ENCODE assay signal across 22 cellular contexts in the genomic region with DNA sequence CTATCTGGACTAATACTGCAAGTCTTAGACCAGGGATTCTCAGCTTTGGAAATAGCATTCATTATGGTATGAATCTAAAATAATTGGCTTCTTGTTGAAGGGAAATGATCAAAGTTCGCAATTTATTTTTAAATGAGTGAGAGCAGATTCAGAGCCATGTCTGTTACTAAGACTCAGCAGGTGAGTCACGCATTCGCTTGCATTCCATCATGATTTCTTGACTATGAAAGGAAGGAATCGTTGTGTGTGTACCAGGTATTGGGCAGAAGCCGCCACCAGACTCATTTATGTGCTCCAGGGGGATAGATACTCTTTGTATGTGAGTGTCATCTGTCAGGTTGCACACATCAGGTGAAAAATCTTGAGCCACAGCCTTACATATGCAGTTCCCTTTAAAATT. TPM values are rescaled to one million over a fixed set of nuclear protein-coding genes. Genes with fewer than 3 reads are reported as not detected.
DNase-seq lines count a peak whose midpoint lies in the region; ATAC-seq, FAIRE-seq and TF ChIP-seq lines count a peak whose summit lies in the region.
"Had no signal": no experiment of that assay in that cellular context is flagged by ENCODE, and none has a peak within 500 bp of the region (broad histone marks: within the 10 kb centered on the region; RNA-seq: fewer than 3 reads in every experiment).

No MANE protein-coding gene starts in this region.

- H3K79me2 ChIP-seq in astrocyte (ENCODE audit: insufficient read depth, low read length) (no peaks in the 10 kb centered on the region), trophoblast cell (ENCODE audit: control insufficient read depth, insufficient read depth, low read length, poor library complexity) (no peaks in the 10 kb centered on the region)

- H2BK120ac ChIP-seq in trophoblast cell (ENCODE audit: insufficient read depth, low read length, poor library complexity): no peak overlapping the region

- no peak overlapping the region for H2BK12ac ChIP-seq in trophoblast cell (ENCODE audit: low read length)

- H3K4me3 Mint-ChIP-seq in astrocyte (ENCODE audit: unreplicated experiment): no peak overlapping the region
- H3K4me3 Mint-ChIP-seq: CD4-positive, alpha-beta memory T cell had no signal

- H4K20me1 ChIP-seq in astrocyte (ENCODE audit: insufficient read depth, low read length): no peaks in the 10 kb centered on the region
- H4K20me1 ChIP-seq: BLaER1 treated with 17β-estradiol and CSF1 and Interleukin-3, amounts not matched to agents 10 nM and 100 nM had no signal

- H3K4me3 ChIP-seq in right cardiac atrium (ENCODE audit: low read length): no peak overlapping the region
- no peak overlapping the region for H3K4me3 ChIP-seq in astrocyte (ENCODE audit: insufficient read depth, low read depth, low read length)
- no peak overlapping the region for H3K4me3 ChIP-seq in trophoblast cell (ENCODE audit: low read depth, low read length)
- H3K4me3 ChIP-seq in BE2C (ENCODE audit: low read depth, low read length): no peak overlapping the region
- H3K4me3 ChIP-seq: BLaER1 treated with 17β-estradiol and CSF1 and Interleukin-3, amounts not matched to agents 10 nM and 100 nM; SJSA1 had no signal

- H3K36me3 Mint-ChIP-seq in astrocyte (ENCODE audit: low read depth, unreplicated experiment): no peaks in the 10 kb centered on the region
- H3K36me3 Mint-ChIP-seq: CD4-positive, alpha-beta memory T cell had no signal

- no peak for ATAC-seq in right cardiac atrium
- ATAC-seq in left ventricle myocardium superior: no peak
- ATAC-seq: HCT116 had no signal

- H3K27ac ChIP-seq in right cardiac atrium (ENCODE audit: low read length) (peak overlapping the region; percentile 89), astrocyte (ENCODE audit: low read depth, low read length) (no peak overlapping the region), trophoblast cell (ENCODE audit: low read depth, low read length) (no peak overlapping the region)
- H3K27ac ChIP-seq: BLaER1 treated with 17β-estradiol and CSF1 and Interleukin-3, amounts not matched to agents 10 nM and 100 nM; SJSA1 had no signal

- no peak overlapping the region for H2BK5ac ChIP-seq in trophoblast cell (ENCODE audit: low read depth, low read length, poor library complexity)

- 86% methylated on average over 5 of the region's 5 CpGs for WGBS in right cardiac atrium
- WGBS in trophoblast cell (ENCODE audit: extremely low coverage, insufficient coverage, insufficient read length): no CpG with 5 or more reads among the region's 5 CpGs

- peaks cover 5% of the 10 kb centered on the region for H3K4me1 Mint-ChIP-seq in astrocyte (ENCODE audit: low read depth, unreplicated experiment)
- H3K4me1 Mint-ChIP-seq: CD4-positive, alpha-beta memory T cell had no signal

- H3K18ac ChIP-seq in trophoblast cell (ENCODE audit: low read length): no peak overlapping the region

- in situ Hi-C loops in ACHN (cut with HindIII; ENCODE audit: low pct_ligation_motif_present, low pct_unique_long_range_greater_than_20kb, low sequenced_read_pairs): no loop called here

- peaks cover 5% of the 10 kb centered on the region for H3K27me3 Mint-ChIP-seq in astrocyte (ENCODE audit: low read depth, unreplicated experiment)

- H3K9ac ChIP-seq in astrocyte (ENCODE audit: low read length) (no peak overlapping the region), trophoblast cell (ENCODE audit: low read length) (no peak overlapping the region)
- H3K9ac ChIP-seq: BLaER1 treated with 17β-estradiol and CSF1 and Interleukin-3, amounts not matched to agents 10 nM and 100 nM had no signal

- DNase-seq in right cardiac atrium (no peak), left ventricle myocardium superior (no peak), M059J (ENCODE audit: low read depth) (peak; percentile 75), astrocyte (ENCODE audit: low read depth) (peak; percentile 8), trophoblast cell (peak; percentile 27 to 62), BE2C (no peak), GM19239 (ENCODE audit: insufficient read length, low spot score) (no peak), ACHN (no peak)
- DNase-seq: CD4-positive, alpha-beta memory T cell; GF-D8; Kasumi-1; MM.1S; NCI-H1092; NCI-H1436 treated with DMSO at 0.1 percent for 48 hours; NCI-H1930; NCI-H510A had no signal

- no peak overlapping the region for H3K27ac Mint-ChIP-seq in astrocyte (ENCODE audit: unreplicated experiment)
- H3K27ac Mint-ChIP-seq: CD4-positive, alpha-beta memory T cell had no signal

- H3K9me3 Mint-ChIP-seq in astrocyte (ENCODE audit: unreplicated experiment): no peaks in the 10 kb centered on the region

- no peaks in the 10 kb centered on the region for H3K9me3 ChIP-seq in right cardiac atrium (ENCODE audit: control insufficient read depth, low read length)
- no peaks in the 10 kb centered on the region for H3K9me3 ChIP-seq in astrocyte (ENCODE audit: insufficient read depth, low read depth, low read length)
- no peaks in the 10 kb centered on the region for H3K9me3 ChIP-seq in trophoblast cell (ENCODE audit: insufficient read depth, low read depth, low read length)
- H3K9me3 ChIP-seq in BE2C: no peaks in the 10 kb centered on the region
- H3K9me3 ChIP-seq: Caco-2, SJSA1 had no signal

- H3K27me3 ChIP-seq in right cardiac atrium (ENCODE audit: control insufficient read depth, insufficient read depth) (no peaks in the 10 kb centered on the region), astrocyte (ENCODE audit: insufficient read depth, low read length) (no peaks in the 10 kb centered on the region), trophoblast cell (ENCODE audit: insufficient read depth, low read length) (no peaks in the 10 kb centered on the region), BE2C (no peaks in the 10 kb centered on the region)
- H3K27me3 ChIP-seq: BLaER1 treated with 17β-estradiol and CSF1 and Interleukin-3, amounts not matched to agents 10 nM and 100 nM; SJSA1 had no signal

- H3K4me2 ChIP-seq in astrocyte (ENCODE audit: low read length): no peak overlapping the region
- no peak overlapping the region for H3K4me2 ChIP-seq in trophoblast cell (ENCODE audit: low read length)

- no peak overlapping the region for H3K14ac ChIP-seq in trophoblast cell (ENCODE audit: low read length)

- peaks cover 2% of the 10 kb centered on the region for H3K79me1 ChIP-seq in trophoblast cell (ENCODE audit: low read length)

- intact Hi-C loops in right cardiac atrium (cut with DNase I) (no loop called here), left ventricle myocardium superior (cut with micrococcal nuclease) (no loop called here)

- H4K8ac ChIP-seq in trophoblast cell (ENCODE audit: low read depth, low read length): no peak overlapping the region

- no peak for FAIRE-seq in astrocyte (lab: Jason Lieb, UNC)
- FAIRE-seq in GM19239 (lab: Jason Lieb, UNC): no peak
- FAIRE-seq: H1 had no signal

- no peak overlapping the region for H3K4ac ChIP-seq in trophoblast cell (ENCODE audit: low read depth, low read length)

- H4K91ac ChIP-seq in trophoblast cell (ENCODE audit: low read depth, low read length): no peak overlapping the region

- H3K36me3 ChIP-seq in astrocyte (ENCODE audit: insufficient read depth, low read length) (no peaks in the 10 kb centered on the region), trophoblast cell (ENCODE audit: control insufficient read depth in 1 of 2, insufficient read depth in 2 of 2, low read length in 2 of 2) (no peaks in the 10 kb centered on the region), BE2C (no peaks in the 10 kb centered on the region)
- H3K36me3 ChIP-seq: BLaER1 treated with 17β-estradiol and CSF1 and Interleukin-3, amounts not matched to agents 10 nM and 100 nM; SJSA1 had no signal

- no peak overlapping the region for H3K23ac ChIP-seq in trophoblast cell (ENCODE audit: low read length)

- H2AFZ ChIP-seq in astrocyte (ENCODE audit: low read depth, low read length): no peak overlapping the region
- H2AFZ ChIP-seq in trophoblast cell (ENCODE audit: insufficient read depth, low read length, poor library complexity): no peak overlapping the region

- no peak overlapping the region for H4K12ac ChIP-seq in trophoblast cell (ENCODE audit: low read depth, low read length)

- no peak overlapping the region for H2AK5ac ChIP-seq in trophoblast cell (ENCODE audit: low read length)

- TF ChIP-seq CTCF in astrocyte (IDR thresholded peaks at IDR 0.05; ENCODE audit: insufficient read depth, low read depth, low read length) (no peak), BE2C (IDR thresholded peaks at IDR 0.05; ENCODE audit: low read depth, low read length) (no peak)

- H3K4me1 ChIP-seq in right cardiac atrium (ENCODE audit: control insufficient read depth, insufficient read depth, low read length) (peaks cover 5% of the 10 kb centered on the region), astrocyte (ENCODE audit: insufficient read depth, low read length) (no peaks in the 10 kb centered on the region), trophoblast cell (ENCODE audit: control insufficient read depth in 1 of 2, insufficient read depth in 2 of 2, low read length in 2 of 2) (no peaks in the 10 kb centered on the region), BE2C (no peaks in the 10 kb centered on the region)

RNA-seq across cellular contexts. Expression of a gene that starts 10.8 kb away (rescaled TPM):
- total RNA-seq in right cardiac atrium: not detected
- not detected for polyA plus RNA-seq in right cardiac atrium
- not detected for total RNA-seq in left ventricle myocardium superior
- total RNA-seq in M059J (2014; rRNA removed; shearing (Covaris generic)): not detected in 2 replicates
- not detected in 2 replicates for total RNA-seq in astrocyte
- polyA plus RNA-seq in trophoblast cell (2013): not detected in 2 replicates
- polyA plus RNA-seq in BE2C (2012; ENCODE audit: insufficient read depth, insufficient read length, low read depth): not detected
- total RNA-seq: Caco-2; CD4-positive, alpha-beta memory T cell; H1; Right ventricle myocardium inferior; SJSA1 had no signal
- polyA plus RNA-seq: CD4-positive, alpha-beta memory T cell; H1 had no signal

RNA-seq across cellular contexts. Expression of a gene that starts 14.6 kb away (rescaled TPM):
- total RNA-seq in right cardiac atrium (1 to 10 TPM in 1 of 4 donors, under 1 TPM in 3; 0.56 to 4.3 (median 0.79) TPM), left ventricle myocardium superior (0.35 TPM), astrocyte (0.17 and 0.41 TPM in 2 replicates)
- 0.77 TPM for polyA plus RNA-seq in right cardiac atrium
- total RNA-seq in M059J (2014; rRNA removed; shearing (Covaris generic)): 1.7 and 2.5 TPM in 2 replicates
- 0.01 and 0.04 TPM in 2 replicates for polyA plus RNA-seq in trophoblast cell (2013)
- polyA plus RNA-seq in BE2C (2012; ENCODE audit: insufficient read depth, insufficient read length, low read depth): not detected
- total RNA-seq: Caco-2; CD4-positive, alpha-beta memory T cell; H1 had no signal
- polyA plus RNA-seq: CD4-positive, alpha-beta memory T cell; H1 had no signal

RNA-seq across cellular contexts. Expression of a gene that starts 19.7 kb away (rescaled TPM):
- total RNA-seq in right cardiac atrium (100 to 1,000 TPM; 100 to 317 (median 205) TPM), left ventricle myocardium superior (166 TPM), astrocyte (not detected in 2 replicates)
- 177 TPM for polyA plus RNA-seq in right cardiac atrium
- total RNA-seq in M059J (2014; rRNA removed; shearing (Covaris generic)): not detected in 2 replicates
- not detected in 2 replicates for polyA plus RNA-seq in trophoblast cell (2013)
- polyA plus RNA-seq in BE2C (2012; ENCODE audit: insufficient read depth, insufficient read length, low read depth): not detected
- total RNA-seq: Caco-2; CD4-positive, alpha-beta memory T cell; H1; SJSA1 had no signal
- polyA plus RNA-seq: CD4-positive, alpha-beta memory T cell; H1 had no signal

Comparison
In these comparisons a context has a peak if more than half of its experiments do, and no peak if none do; other contexts are left out.
1. DNase-seq: peak in M059J (single experiment), astrocyte (single experiment) and trophoblast cell (2 of 2); none in right cardiac atrium (0 of 3), left ventricle myocardium superior (single experiment), BE2C (single experiment), GM19239 (single experiment) and ACHN (single experiment).
2. RNA of a gene that starts 19.7 kb away (total RNA-seq): 100 to 317 TPM in right cardiac atrium and 166 TPM in left ventricle myocardium superior (single experiment); not detected in M059J and not detected in astrocyte; every median in the first group is over 100 times any median in the second.